8 cellular contexts compared by ENCODE assay signal in genomic region chrX:46978341-46979291, GRCh38.
DNase-seq lines count a peak whose midpoint lies in the region; ATAC-seq and TF ChIP-seq lines count a peak whose summit lies in the region.

No MANE protein-coding gene starts in this region.

- DNase-seq in EL: peak; percentile 75
- peak; percentile 88 for DNase-seq in NCI-H82 (lab: John Stamatoyannopoulos, UW)
- DNase-seq in activated CD8-positive, alpha-beta T cell treated with anti-CD3 and anti-CD28 coated beads, Interleukin-2, amount 10 ng/mL, durations not matched to agents 7 days and 5 days: peak; percentile 77
- DNase-seq in endothelial cell (ENCODE audit: low spot score): peak; percentile 66
- DNase-seq in naive thymus-derived CD4-positive, alpha-beta T cell: peak; percentile 10 to 63 (median 40)
- DNase-seq in stimulated activated naive CD4-positive, alpha-beta T cell treated with Interleukin-2 at 50 U/mL for 16 hours (lab: John Stamatoyannopoulos, UW): peak; percentile 60

- H3K27me3 Mint-ChIP-seq in activated CD8-positive, alpha-beta T cell treated with anti-CD3 and anti-CD28 coated beads, Interleukin-2, amount 10 ng/mL, durations not matched to agents 7 days and 5 days (ENCODE audit: low read depth): peaks cover 4% of the 10 kb centered on the region
- no peaks in the 10 kb centered on the region for H3K27me3 Mint-ChIP-seq in endothelial cell (ENCODE audit: unreplicated experiment)
- peaks cover 0 to 13% (median 0%) of the 10 kb centered on the region in 5 donors for H3K27me3 Mint-ChIP-seq in naive thymus-derived CD4-positive, alpha-beta T cell

- H3K4me3 Mint-ChIP-seq in activated CD8-positive, alpha-beta T cell treated with anti-CD3 and anti-CD28 coated beads, Interleukin-2, amount 10 ng/mL, durations not matched to agents 7 days and 5 days: no peak overlapping the region
- H3K4me3 Mint-ChIP-seq in endothelial cell (ENCODE audit: unreplicated experiment): no peak overlapping the region
- H3K4me3 Mint-ChIP-seq in naive thymus-derived CD4-positive, alpha-beta T cell: no peak overlapping the region

- H3K36me3 Mint-ChIP-seq in activated CD8-positive, alpha-beta T cell treated with anti-CD3 and anti-CD28 coated beads, Interleukin-2, amount 10 ng/mL, durations not matched to agents 7 days and 5 days (ENCODE audit: low read depth): no peaks in the 10 kb centered on the region
- H3K36me3 Mint-ChIP-seq in endothelial cell (ENCODE audit: low read depth, unreplicated experiment): no peaks in the 10 kb centered on the region
- no peaks in the 10 kb centered on the region for H3K36me3 Mint-ChIP-seq in naive thymus-derived CD4-positive, alpha-beta T cell

- peak; percentile 55 for TF ChIP-seq CTCF in endothelial cell (IDR thresholded peaks at IDR 0.05; ENCODE audit: unreplicated experiment)

- H3K27ac Mint-ChIP-seq in activated CD8-positive, alpha-beta T cell treated with anti-CD3 and anti-CD28 coated beads, Interleukin-2, amount 10 ng/mL, durations not matched to agents 7 days and 5 days: no peak overlapping the region
- no peak overlapping the region for H3K27ac Mint-ChIP-seq in endothelial cell (ENCODE audit: unreplicated experiment)
- H3K27ac Mint-ChIP-seq in naive thymus-derived CD4-positive, alpha-beta T cell: no peak overlapping the region

- no peaks in the 10 kb centered on the region for H3K9me3 Mint-ChIP-seq in activated CD8-positive, alpha-beta T cell treated with anti-CD3 and anti-CD28 coated beads, Interleukin-2, amount 10 ng/mL, durations not matched to agents 7 days and 5 days (ENCODE audit: insufficient read depth)
- H3K9me3 Mint-ChIP-seq in endothelial cell (ENCODE audit: unreplicated experiment): no peaks in the 10 kb centered on the region
- H3K9me3 Mint-ChIP-seq in naive thymus-derived CD4-positive, alpha-beta T cell: no peaks in the 10 kb centered on the region

- no peaks in the 10 kb centered on the region for H3K9me3 ChIP-seq in naive thymus-derived CD4-positive, alpha-beta T cell (ENCODE audit: control insufficient read depth in 2 of 3, low read length in 3 of 3)

- H3K27me3 ChIP-seq in naive thymus-derived CD4-positive, alpha-beta T cell (ENCODE audit: control insufficient read depth in 2 of 2, insufficient read depth in 2 of 2, low read length in 2 of 2): no peaks in the 10 kb centered on the region

- intact Hi-C loops in naive thymus-derived CD4-positive, alpha-beta T cell (cut with micrococcal nuclease): loop anchor here (1.0 kb wide), 1 partner anchor 75 kb away; no protein-coding TSS in a partner anchor

- H3K4me1 ChIP-seq in naive thymus-derived CD4-positive, alpha-beta T cell (ENCODE audit: control insufficient read depth in 2 of 2, insufficient read depth in 2 of 2, low read length in 2 of 2): no peaks in the 10 kb centered on the region

- ATAC-seq in HG03135 (IDR thresholded peaks at IDR 0.05; ENCODE audit: unreplicated experiment): peak; percentile 75
- ATAC-seq in activated CD8-positive, alpha-beta T cell treated with anti-CD3 and anti-CD28 coated beads, Interleukin-2, amount 10 ng/mL, durations not matched to agents 7 days and 5 days: peak; percentile 49
- ATAC-seq in naive thymus-derived CD4-positive, alpha-beta T cell: peak; percentile 77
- ATAC-seq in HG02623 (IDR thresholded peaks at IDR 0.05; ENCODE audit: unreplicated experiment): no peak

- POLR2A ChIA-PET in activated CD8-positive, alpha-beta T cell treated with anti-CD3 and anti-CD28 coated beads, Interleukin-2, amount 10 ng/mL, durations not matched to agents 7 days and 5 days (lab: Charles Lee): no interaction called here
- POLR2A ChIA-PET in naive thymus-derived CD4-positive, alpha-beta T cell (lab: Charles Lee): no interaction called here

- no peak overlapping the region for H3K4me3 ChIP-seq in naive thymus-derived CD4-positive, alpha-beta T cell (ENCODE audit: low read length)

- no peaks in the 10 kb centered on the region for H3K4me1 Mint-ChIP-seq in activated CD8-positive, alpha-beta T cell treated with anti-CD3 and anti-CD28 coated beads, Interleukin-2, amount 10 ng/mL, durations not matched to agents 7 days and 5 days (ENCODE audit: low read depth)
- no peaks in the 10 kb centered on the region for H3K4me1 Mint-ChIP-seq in endothelial cell (ENCODE audit: unreplicated experiment)
- no peaks in the 10 kb centered on the region for H3K4me1 Mint-ChIP-seq in naive thymus-derived CD4-positive, alpha-beta T cell

- H3K27ac ChIP-seq in naive thymus-derived CD4-positive, alpha-beta T cell (ENCODE audit: low read depth, low read length): no peak overlapping the region

- CTCF ChIA-PET in activated CD8-positive, alpha-beta T cell treated with anti-CD3 and anti-CD28 coated beads, Interleukin-2, amount 10 ng/mL, durations not matched to agents 7 days and 5 days (lab: Charles Lee): interaction anchor here (0.9 kb wide), 2 partner anchors 74 to 114 kb away, joined by 3 read pairs; no protein-coding TSS in a partner anchor
- CTCF ChIA-PET in naive thymus-derived CD4-positive, alpha-beta T cell (lab: Charles Lee): interaction anchor here (1.5 kb wide), 1 partner anchor 219 kb away, joined by 4 read pairs; no protein-coding TSS in a partner anchor

- H3K36me3 ChIP-seq in naive thymus-derived CD4-positive, alpha-beta T cell (ENCODE audit: control insufficient read depth in 2 of 3, insufficient read depth in 3 of 3, low read length in 3 of 3): no peaks in the 10 kb centered on the region
